Comparison of ENCODE assay signal across 18 cellular contexts in the genomic region with DNA sequence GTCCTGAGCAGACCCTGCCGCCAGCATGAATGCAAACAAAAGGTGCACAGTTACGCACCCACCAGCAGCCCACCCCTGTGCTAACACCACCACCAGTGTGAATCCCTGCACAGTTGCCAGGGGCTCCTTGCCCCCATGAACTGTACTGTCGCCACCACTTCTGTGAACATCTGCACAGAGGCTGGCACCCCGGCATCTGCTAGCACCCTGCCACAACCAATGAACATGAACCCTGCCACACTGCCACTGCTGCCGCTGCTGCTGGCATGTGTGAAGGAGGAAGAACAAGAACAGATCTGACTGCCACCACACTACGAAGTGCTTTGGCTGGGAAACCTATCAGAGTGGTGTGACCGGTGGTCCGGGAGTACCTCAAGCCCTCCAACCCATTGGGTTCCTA.
DNase-seq lines count a peak whose midpoint lies in the region; ATAC-seq and TF ChIP-seq lines count a peak whose summit lies in the region.
"Had no signal": no experiment of that assay in that cellular context is flagged by ENCODE, and none has a peak within 500 bp of the region (broad histone marks: within the 10 kb centered on the region; RNA-seq: fewer than 3 reads in every experiment).

No MANE protein-coding gene starts in this region.

- TF ChIP-seq CTCF in neural progenitor cell (IDR thresholded peaks at IDR 0.05) = no peak

- H3K4me1 Mint-ChIP-seq in neural progenitor cell = peaks cover 10% of the 10 kb centered on the region
- H3K4me1 Mint-ChIP-seq in stimulated activated effector memory CD8-positive, alpha-beta T cell treated with anti-CD3 and anti-CD28 coated beads, Interleukin-12 subunit alpha, Interleukin-12 subunit beta, amount 100 ng/mL, for 72 hours = no peaks in the 10 kb centered on the region
- no peaks in the 10 kb centered on the region for H3K4me1 Mint-ChIP-seq in naive thymus-derived CD8-positive, alpha-beta T cell
- H3K4me1 Mint-ChIP-seq: B cell; CD4-positive, CD25-positive, alpha-beta regulatory T cell had no signal

- H3K9ac ChIP-seq in neural progenitor cell = no peak overlapping the region
- H3K9ac ChIP-seq: BLaER1, GM23248 had no signal

- ATAC-seq in stimulated activated effector memory CD8-positive, alpha-beta T cell treated with anti-CD3 and anti-CD28 coated beads, Interleukin-12 subunit alpha, Interleukin-12 subunit beta, amount 100 ng/mL, for 72 hours = peak; percentile 39
- no peak for ATAC-seq in GM18520 (IDR thresholded peaks at IDR 0.05; ENCODE audit: unreplicated experiment)
- ATAC-seq in naive thymus-derived CD8-positive, alpha-beta T cell = no peak
- ATAC-seq: CD8-positive, alpha-beta T cell had no signal

- no peaks in the 10 kb centered on the region for H3K36me3 ChIP-seq in neural progenitor cell
- H3K36me3 ChIP-seq: BLaER1 had no signal

- H3K9me3 ChIP-seq in neural progenitor cell (ENCODE audit: low read depth) = no peaks in the 10 kb centered on the region
- H3K9me3 ChIP-seq: Caco-2 had no signal

- H3K4me3 Mint-ChIP-seq in neural progenitor cell = no peak overlapping the region
- H3K4me3 Mint-ChIP-seq in stimulated activated effector memory CD8-positive, alpha-beta T cell treated with anti-CD3 and anti-CD28 coated beads, Interleukin-12 subunit alpha, Interleukin-12 subunit beta, amount 100 ng/mL, for 72 hours = no peak overlapping the region
- H3K4me3 Mint-ChIP-seq in naive thymus-derived CD8-positive, alpha-beta T cell = no peak overlapping the region
- H3K4me3 Mint-ChIP-seq: B cell; CD4-positive, CD25-positive, alpha-beta regulatory T cell; CD8-positive, alpha-beta T cell had no signal

- no peaks in the 10 kb centered on the region for H3K79me2 ChIP-seq in neural progenitor cell (ENCODE audit: low read depth)

- peaks cover 7% of the 10 kb centered on the region for H3K9me3 Mint-ChIP-seq in neural progenitor cell
- H3K9me3 Mint-ChIP-seq in stimulated activated effector memory CD8-positive, alpha-beta T cell treated with anti-CD3 and anti-CD28 coated beads, Interleukin-12 subunit alpha, Interleukin-12 subunit beta, amount 100 ng/mL, for 72 hours = peaks cover 20% of the 10 kb centered on the region
- peaks cover 2 to 28% (median 15%) of the 10 kb centered on the region in 9 donors for H3K9me3 Mint-ChIP-seq in naive thymus-derived CD8-positive, alpha-beta T cell

- no peaks in the 10 kb centered on the region for H3K27me3 ChIP-seq in neural progenitor cell
- H3K27me3 ChIP-seq: BLaER1 had no signal

- POLR2A ChIA-PET in naive thymus-derived CD8-positive, alpha-beta T cell (lab: Charles Lee) = no interaction called here

- no peak overlapping the region for H3K27ac ChIP-seq in neural progenitor cell
- H3K27ac ChIP-seq: 22Rv1, BLaER1, C4-2B, GM23248 had no signal

- no peaks in the 10 kb centered on the region for H3K4me1 ChIP-seq in neural progenitor cell
- H3K4me1 ChIP-seq: BLaER1, Caco-2 had no signal

- no peak overlapping the region for H3K4me3 ChIP-seq in neural progenitor cell
- H3K4me3 ChIP-seq: BLaER1, GM23248 had no signal

- no peaks in the 10 kb centered on the region for H3F3A ChIP-seq in neural progenitor cell (ENCODE audit: low read depth)

- no peaks in the 10 kb centered on the region for H3K27me3 Mint-ChIP-seq in neural progenitor cell (ENCODE audit: insufficient read depth, low read depth)
- peaks cover 0 to 8% (median 2%) of the 10 kb centered on the region in 5 donors for H3K27me3 Mint-ChIP-seq in naive thymus-derived CD8-positive, alpha-beta T cell
- H3K27me3 Mint-ChIP-seq: B cell; CD4-positive, CD25-positive, alpha-beta regulatory T cell had no signal

- peak overlapping the region; percentile 13 for H3K27ac Mint-ChIP-seq in neural progenitor cell
- H3K27ac Mint-ChIP-seq in stimulated activated effector memory CD8-positive, alpha-beta T cell treated with anti-CD3 and anti-CD28 coated beads, Interleukin-12 subunit alpha, Interleukin-12 subunit beta, amount 100 ng/mL, for 72 hours = no peak overlapping the region
- H3K27ac Mint-ChIP-seq in naive thymus-derived CD8-positive, alpha-beta T cell = no peak overlapping the region
- H3K27ac Mint-ChIP-seq: B cell; CD4-positive, CD25-positive, alpha-beta regulatory T cell; CD8-positive, alpha-beta T cell had no signal

- no peaks in the 10 kb centered on the region for H4K20me1 ChIP-seq in neural progenitor cell (ENCODE audit: low read depth)
- H4K20me1 ChIP-seq: BLaER1 had no signal

- H2AFZ ChIP-seq in neural progenitor cell (replicated peaks) = no peak overlapping the region
- H2AFZ ChIP-seq: GM23248 had no signal

- H3K36me3 Mint-ChIP-seq in neural progenitor cell = no peaks in the 10 kb centered on the region
- H3K36me3 Mint-ChIP-seq in stimulated activated effector memory CD8-positive, alpha-beta T cell treated with anti-CD3 and anti-CD28 coated beads, Interleukin-12 subunit alpha, Interleukin-12 subunit beta, amount 100 ng/mL, for 72 hours = no peaks in the 10 kb centered on the region
- peaks cover 0 to 12% (median 0%) of the 10 kb centered on the region in 3 donors for H3K36me3 Mint-ChIP-seq in naive thymus-derived CD8-positive, alpha-beta T cell
- H3K36me3 Mint-ChIP-seq: CD4-positive, CD25-positive, alpha-beta regulatory T cell; CD8-positive, alpha-beta T cell had no signal

- no peak overlapping the region for H3K4me2 ChIP-seq in neural progenitor cell
- H3K4me2 ChIP-seq: BLaER1 had no signal

- DNase-seq in activated gamma-delta T cell (lab: John Stamatoyannopoulos, UW) (peak; percentile 0), activated gamma-delta T cell treated with Interleukin-2 at 50 U/mL for 16 hours (no peak), neural progenitor cell (ENCODE audit: low spot score) (no peak)
- DNase-seq in stimulated activated effector memory CD8-positive, alpha-beta T cell treated with anti-CD3 and anti-CD28 coated beads, Interleukin-12 subunit alpha, Interleukin-12 subunit beta, amount 100 ng/mL, for 72 hours (ENCODE audit: low spot score in 2 of 2) = no peak
- no peak for DNase-seq in naive thymus-derived CD8-positive, alpha-beta T cell
- DNase-seq: Caco-2; CD4-positive, CD25-positive, alpha-beta regulatory T cell; CD8-positive, alpha-beta T cell; DMS153; DND-41; GM23248; H7; HCEC 1CT had no signal
